8 cellular contexts compared by ENCODE assay signal in the genomic region with DNA sequence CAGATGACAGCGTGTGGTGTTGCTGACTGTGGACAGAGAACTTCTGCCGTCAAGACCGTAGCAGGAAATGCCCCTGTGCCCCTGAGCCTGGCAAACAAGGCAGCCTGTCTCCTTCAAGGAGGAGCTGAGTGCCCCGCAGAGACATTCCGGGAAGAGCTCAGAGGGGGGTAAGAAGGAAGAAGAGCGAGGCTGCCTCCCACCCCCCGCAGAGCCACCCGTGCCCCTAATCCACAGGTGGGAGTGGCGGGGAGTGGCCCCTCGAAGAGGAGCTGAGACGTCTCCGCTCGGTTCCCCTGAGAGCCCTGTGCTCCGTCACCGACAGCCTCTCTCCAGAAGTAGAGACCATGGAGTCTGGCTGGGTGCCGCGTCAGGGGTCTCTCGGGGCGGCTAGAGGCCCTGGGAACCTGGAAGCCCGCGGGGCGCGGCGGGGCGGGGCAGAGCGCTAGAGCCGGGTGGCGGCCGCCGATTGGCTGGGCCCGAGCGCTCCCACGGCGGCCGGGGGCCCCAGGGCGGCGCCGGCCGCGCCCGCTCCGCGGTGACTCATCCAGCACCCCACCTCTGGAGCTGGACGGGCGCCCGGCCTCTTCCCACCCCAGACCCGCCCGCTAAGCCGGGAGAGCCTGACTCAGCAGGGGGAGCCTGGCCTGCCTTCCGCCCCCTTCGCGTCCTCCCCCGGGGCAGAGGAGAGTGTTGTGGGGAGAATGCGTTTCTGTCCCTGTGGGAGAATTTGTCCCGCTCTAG. TPM values are rescaled to one million over a fixed set of nuclear protein-coding genes. Genes with fewer than 3 reads are reported as not detected.
DNase-seq lines count a peak whose midpoint lies in the region; ATAC-seq and TF ChIP-seq lines count a peak whose summit lies in the region.

No MANE protein-coding gene starts in this region.

- H3K79me2 ChIP-seq in SU-DHL-6 (ENCODE audit: insufficient read depth, low read length): no peaks in the 10 kb centered on the region

- no peaks in the 10 kb centered on the region for H3K9me2 ChIP-seq in SU-DHL-6 (replicated peaks; ENCODE audit: insufficient read depth, low read length)

- DNase-seq in CD8-positive, alpha-beta memory T cell: peak; percentile 30 to 70 (median 40)
- DNase-seq in HS-5 (ENCODE audit: low read depth): peak; percentile 73
- peak; percentile 90 for DNase-seq in right atrium auricular region (ENCODE audit: low spot score)
- peak; percentile 88 for DNase-seq in retinal pigment epithelial cell (ENCODE audit: low read depth)
- no peak for DNase-seq in middle frontal gyrus (ENCODE audit: extremely low spot score, low spot score)

- no peaks in the 10 kb centered on the region for H3K36me3 Mint-ChIP-seq in CD8-positive, alpha-beta memory T cell

- no peaks in the 10 kb centered on the region for H3F3A ChIP-seq in SU-DHL-6 (ENCODE audit: insufficient read depth)

- peaks cover 0 to 2% of the 10 kb centered on the region in 2 donors for H3K27me3 Mint-ChIP-seq in CD8-positive, alpha-beta memory T cell

- CTCF ChIA-PET in CD8-positive, alpha-beta memory T cell (lab: Charles Lee): interaction anchor here (1.0 to 16.3 kb wide), 6 partner anchors 11 to 719 kb away, joined by 3 to 276 read pairs (median 8); no protein-coding TSS in a partner anchor

- peak overlapping the region in 7 of 8 donors; percentile 34 to 96 (median 90) for H3K27ac Mint-ChIP-seq in CD8-positive, alpha-beta memory T cell

- H3K4me1 Mint-ChIP-seq in CD8-positive, alpha-beta memory T cell: peaks cover 15 to 23% (median 22%) of the 10 kb centered on the region in 3 donors

- H2AFZ ChIP-seq in SU-DHL-6 (ENCODE audit: low read depth, low read length, severe bottlenecking): no peak overlapping the region

- POLR2A ChIA-PET in CD8-positive, alpha-beta memory T cell (lab: Charles Lee): no interaction called here

- no peaks in the 10 kb centered on the region for H3K36me3 ChIP-seq in CD8-positive, alpha-beta memory T cell (ENCODE audit: insufficient read depth, low read length)
- no peaks in the 10 kb centered on the region for H3K36me3 ChIP-seq in SU-DHL-6 (ENCODE audit: low read length)
- no peaks in the 10 kb centered on the region for H3K36me3 ChIP-seq in right atrium auricular region

- ATAC-seq in GM19452 (IDR thresholded peaks at IDR 0.05; ENCODE audit: unreplicated experiment): no peak

- H3K9me3 ChIP-seq in CD8-positive, alpha-beta memory T cell (ENCODE audit: low read length): no peaks in the 10 kb centered on the region
- no peaks in the 10 kb centered on the region for H3K9me3 ChIP-seq in SU-DHL-6 (ENCODE audit: insufficient read depth, low read length)
- no peaks in the 10 kb centered on the region for H3K9me3 ChIP-seq in right atrium auricular region

- TF ChIP-seq CTCF in SU-DHL-6 (IDR thresholded peaks at IDR 0.05; ENCODE audit: insufficient read depth, low read length, poor library complexity, severe bottlenecking): no peak
- TF ChIP-seq CTCF in right atrium auricular region (IDR thresholded peaks at IDR 0.05): no peak
- TF ChIP-seq CTCF in retinal pigment epithelial cell (conservative IDR thresholded peaks at IDR 0.05; ENCODE audit: low read depth, low read length): no peak

- peak overlapping the region; percentile 68 for H3K27ac ChIP-seq in CD8-positive, alpha-beta memory T cell (ENCODE audit: low read depth, low read length)
- H3K27ac ChIP-seq in SU-DHL-6 (ENCODE audit: low read depth, low read length) (no peak overlapping the region), angular gyrus (ENCODE audit: low read depth, low read length) (peak overlapping the region; percentile 27), right atrium auricular region (peak overlapping the region; percentile 65 to 82)

- no peaks in the 10 kb centered on the region for H3K27me3 ChIP-seq in CD8-positive, alpha-beta memory T cell (ENCODE audit: insufficient read depth, low read length, poor library complexity, severe bottlenecking)
- no peaks in the 10 kb centered on the region for H3K27me3 ChIP-seq in SU-DHL-6 (ENCODE audit: low read length)
- no peaks in the 10 kb centered on the region for H3K27me3 ChIP-seq in right atrium auricular region

- peak overlapping the region; percentile 25 for H3K4me2 ChIP-seq in SU-DHL-6 (ENCODE audit: low read depth, low read length, poor library complexity, severe bottlenecking)

- peak overlapping the region; percentile 29 for H3K4me3 ChIP-seq in CD8-positive, alpha-beta memory T cell (ENCODE audit: low read length)
- no peak overlapping the region for H3K4me3 ChIP-seq in SU-DHL-6 (ENCODE audit: insufficient read depth, low read length, poor library complexity, severe bottlenecking)
- peak overlapping the region; percentile 50 for H3K4me3 ChIP-seq in right atrium auricular region
- peak overlapping the region; percentile 43 for H3K4me3 ChIP-seq in retinal pigment epithelial cell (ENCODE audit: low read length)

- peaks cover 16% of the 10 kb centered on the region for H3K4me1 ChIP-seq in CD8-positive, alpha-beta memory T cell (ENCODE audit: insufficient read depth, low read length)
- H3K4me1 ChIP-seq in right atrium auricular region: peaks cover 0 to 45% of the 10 kb centered on the region in 2 donors

- peak overlapping the region; percentile 22; the same call in 1 of the 2 replicates for H3K9ac ChIP-seq in SU-DHL-6 (ENCODE audit: low read length)

- no peaks in the 10 kb centered on the region for H3K9me3 Mint-ChIP-seq in CD8-positive, alpha-beta memory T cell

- H3K4me3 Mint-ChIP-seq in CD8-positive, alpha-beta memory T cell: peak overlapping the region; percentile 77 to 94 (median 85)

- H4K20me1 ChIP-seq in SU-DHL-6 (ENCODE audit: low read depth, low read length): no peaks in the 10 kb centered on the region

RNA-seq across cellular contexts. Expression of a gene that starts 25.2 kb away (rescaled TPM):
- total RNA-seq in CD8-positive, alpha-beta memory T cell: not detected
- polyA plus RNA-seq in CD8-positive, alpha-beta memory T cell: not detected
- not detected for total RNA-seq in right atrium auricular region

RNA-seq across cellular contexts. Expression of a gene that starts 30.9 kb away (rescaled TPM):
- under 1 TPM in 1 of 2 experiments, not detected in 1; 0.46 TPM for total RNA-seq in CD8-positive, alpha-beta memory T cell
- polyA plus RNA-seq in CD8-positive, alpha-beta memory T cell: 1.0 TPM
- 100 to 1,000 TPM; 199 to 271 TPM for total RNA-seq in right atrium auricular region

RNA-seq across cellular contexts. Expression of a gene that starts 39.9 kb away (rescaled TPM):
- total RNA-seq in CD8-positive, alpha-beta memory T cell: not detected
- polyA plus RNA-seq in CD8-positive, alpha-beta memory T cell: not detected
- not detected for total RNA-seq in right atrium auricular region

Comparison
In these comparisons a context has a peak if more than half of its experiments do, and no peak if none do; other contexts are left out.
1. RNA of a gene that starts 30.9 kb away (total RNA-seq): 199 to 271 TPM in right atrium auricular region; 0.46 TPM in CD8-positive, alpha-beta memory T cell; every median in the first group is over 100 times any median in the second.